ENCODE assay signal across 19 cellular contexts in the genomic region with DNA sequence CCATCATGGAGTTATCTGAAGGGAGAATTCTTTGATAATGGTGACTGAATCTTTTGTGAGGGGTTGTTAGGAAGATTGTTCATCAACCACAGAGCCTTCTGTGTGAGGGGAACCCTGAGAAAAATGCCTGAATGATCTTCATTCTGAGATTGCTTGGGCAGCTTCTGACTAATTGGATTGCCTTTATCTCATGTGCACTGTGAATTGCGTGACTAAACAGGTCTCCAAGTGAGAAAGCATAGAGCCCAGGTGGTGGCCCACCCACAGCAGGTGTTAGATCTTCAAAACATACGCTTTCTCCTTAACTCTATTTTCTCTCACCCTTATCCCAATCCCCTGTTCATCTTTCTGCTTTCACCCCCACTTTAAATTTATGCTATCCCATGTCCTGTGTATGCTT. TPM values are rescaled to one million over a fixed set of nuclear protein-coding genes. Genes with fewer than 3 reads are reported as not detected.
A peak's percentile ranks its signal among the peaks of the same experiment; 100 is the strongest.
DNase-seq lines count a peak whose midpoint lies in the region; ATAC-seq and TF ChIP-seq lines count a peak whose summit lies in the region.
"Had no signal": no experiment of that assay in that cellular context is flagged by ENCODE, and none has a peak within 500 bp of the region (broad histone marks: within the 10 kb centered on the region; RNA-seq: fewer than 3 reads in every experiment).

No MANE protein-coding gene starts in this region.

- no peak overlapping the region for H3K27ac ChIP-seq in CD8-positive, alpha-beta T cell (ENCODE audit: low read depth, low read length)
- H3K27ac ChIP-seq in naive thymus-derived CD4-positive, alpha-beta T cell (ENCODE audit: low read depth, low read length), result no peak overlapping the region
- no peak overlapping the region for H3K27ac ChIP-seq in Peyer's patch
- H3K27ac ChIP-seq: right lobe of liver had no signal

- H3K36me3 ChIP-seq in CD8-positive, alpha-beta T cell (ENCODE audit: insufficient read depth, low read length), result peaks cover 12% of the 10 kb centered on the region
- peaks cover 4 to 44% (median 7%) of the 10 kb centered on the region in 3 experiments for H3K36me3 ChIP-seq in naive thymus-derived CD4-positive, alpha-beta T cell (ENCODE audit: control insufficient read depth in 2 of 3, insufficient read depth in 3 of 3, low read length in 3 of 3)
- H3K36me3 ChIP-seq in Peyer's patch, result no peaks in the 10 kb centered on the region

- H3K36me3 Mint-ChIP-seq in CD8-positive, alpha-beta T cell, result peaks cover 80% of the 10 kb centered on the region
- H3K36me3 Mint-ChIP-seq in activated T-helper 2 cell treated with anti-CD3 and anti-CD28 coated beads, Interferon-gamma antibody, Interleukin-2, Interleukin-4, amounts not matched to agents 10 μg/mL and 5 μg/mL and 100 μg/mL, durations not matched to agents 14 hours and 24 hours and 36 hours (ENCODE audit: low read depth), result peaks cover 74% of the 10 kb centered on the region
- peaks cover 36 to 83% (median 70%) of the 10 kb centered on the region in 5 donors for H3K36me3 Mint-ChIP-seq in naive thymus-derived CD4-positive, alpha-beta T cell

- intact Hi-C loops in CD8-positive, alpha-beta T cell (cut with DNase I, micrococcal nuclease), result loop anchor here in 1 of 2 experiments (5.0 kb wide), 1 partner anchor 78 kb away; no protein-coding TSS in a partner anchor
- intact Hi-C loops in activated T-helper 2 cell treated with anti-CD3 and anti-CD28 coated beads, Interferon-gamma antibody, Interleukin-2, Interleukin-4, amounts not matched to agents 10 μg/mL and 5 μg/mL and 100 μg/mL, durations not matched to agents 14 hours and 24 hours and 36 hours (cut with micrococcal nuclease), result loop anchor here (2.0 kb wide), 1 partner anchor 45 kb away; no protein-coding TSS in a partner anchor
- intact Hi-C loops in naive thymus-derived CD4-positive, alpha-beta T cell (cut with micrococcal nuclease), result loop anchor here in 1 of 2 donors (10.0 kb wide), 1 partner anchor 1485 kb away; the partner anchor contains the start of gene RAP2A

- TF ChIP-seq CTCF in CD8-positive, alpha-beta T cell (IDR thresholded peaks at IDR 0.05), result no peak
- no peak for TF ChIP-seq CTCF in GM12865 (IDR thresholded peaks at IDR 0.05; ENCODE audit: insufficient read depth, low read depth, low read length, missing control alignments)
- TF ChIP-seq CTCF in Peyer's patch (IDR thresholded peaks at IDR 0.05), result no peak

- no peak for ATAC-seq in CD8-positive, alpha-beta T cell
- no peak for ATAC-seq in naive thymus-derived CD4-positive, alpha-beta T cell
- no peak for ATAC-seq in HG03342 (IDR thresholded peaks at IDR 0.05; ENCODE audit: unreplicated experiment)

- DNase-seq in CD8-positive, alpha-beta T cell, result no peak
- DNase-seq in GM12865 (ENCODE audit: low read depth), result peak; percentile 23
- no peak for DNase-seq in activated T-helper 2 cell treated with anti-CD3 and anti-CD28 coated beads, Interferon-gamma antibody, Interleukin-2, Interleukin-4, amounts not matched to agents 10 μg/mL and 5 μg/mL and 100 μg/mL, durations not matched to agents 14 hours and 24 hours and 36 hours (ENCODE audit: low spot score)
- no peak for DNase-seq in naive thymus-derived CD4-positive, alpha-beta T cell
- DNase-seq in Peyer's patch, result no peak
- no peak for DNase-seq in Ammon's horn (ENCODE audit: low spot score)
- DNase-seq in NCI-H226, result no peak
- DNase-seq: activated naive CD8-positive, alpha-beta T cell treated with anti-CD3 and anti-CD28 coated beads, Interleukin-2, amount 10 ng/mL, durations not matched to agents 7 days and 5 days; C1 segment of cervical spinal cord; DMS153; effector memory CD8-positive, alpha-beta T cell; HFFc6; hypothalamus; NCI-H1436 treated with DMSO at 0.1 percent for 48 hours; NCI-H2227 treated with DMSO at 0.1 percent for 48 hours; right lobe of liver; SHP77; upper lobe of left lung had no signal

- POLR2A ChIA-PET in CD8-positive, alpha-beta T cell (lab: Charles Lee), result interaction anchor here (0.8 kb wide), 1 partner anchor 18 kb away, joined by 3 read pairs; no protein-coding TSS in a partner anchor
- POLR2A ChIA-PET in naive thymus-derived CD4-positive, alpha-beta T cell (lab: Charles Lee), result interaction anchor here (1.2 kb wide), 1 partner anchor 282 kb away, joined by 3 read pairs; the partner anchor contains the start of gene UBAC2

- H3K27me3 ChIP-seq in CD8-positive, alpha-beta T cell (ENCODE audit: insufficient read depth, low read length), result no peaks in the 10 kb centered on the region
- H3K27me3 ChIP-seq in naive thymus-derived CD4-positive, alpha-beta T cell (ENCODE audit: control insufficient read depth in 2 of 2, insufficient read depth in 2 of 2, low read length in 2 of 2), result no peaks in the 10 kb centered on the region
- H3K27me3 ChIP-seq in Peyer's patch, result no peaks in the 10 kb centered on the region
- H3K27me3 ChIP-seq: right lobe of liver, upper lobe of left lung had no signal

- peaks cover 28% of the 10 kb centered on the region for H3K4me1 Mint-ChIP-seq in CD8-positive, alpha-beta T cell (ENCODE audit: low read depth)
- peaks cover 30% of the 10 kb centered on the region for H3K4me1 Mint-ChIP-seq in activated T-helper 2 cell treated with anti-CD3 and anti-CD28 coated beads, Interferon-gamma antibody, Interleukin-2, Interleukin-4, amounts not matched to agents 10 μg/mL and 5 μg/mL and 100 μg/mL, durations not matched to agents 14 hours and 24 hours and 36 hours (ENCODE audit: low read depth)
- peaks cover 27 to 59% (median 41%) of the 10 kb centered on the region in 7 donors for H3K4me1 Mint-ChIP-seq in naive thymus-derived CD4-positive, alpha-beta T cell

- H3K9me3 ChIP-seq in CD8-positive, alpha-beta T cell (ENCODE audit: low read length), result no peaks in the 10 kb centered on the region
- H3K9me3 ChIP-seq in naive thymus-derived CD4-positive, alpha-beta T cell (ENCODE audit: control insufficient read depth in 2 of 3, low read length in 3 of 3), result no peaks in the 10 kb centered on the region
- no peaks in the 10 kb centered on the region for H3K9me3 ChIP-seq in Peyer's patch
- H3K9me3 ChIP-seq: right lobe of liver, upper lobe of left lung had no signal

- TF ChIP-seq POLR2A in Peyer's patch (IDR thresholded peaks at IDR 0.05), result no peak

- H3K27ac Mint-ChIP-seq in CD8-positive, alpha-beta T cell, result peak overlapping the region; percentile 25
- peak overlapping the region; percentile 42 for H3K27ac Mint-ChIP-seq in activated T-helper 2 cell treated with anti-CD3 and anti-CD28 coated beads, Interferon-gamma antibody, Interleukin-2, Interleukin-4, amounts not matched to agents 10 μg/mL and 5 μg/mL and 100 μg/mL, durations not matched to agents 14 hours and 24 hours and 36 hours
- peak overlapping the region in 7 of 9 donors; percentile 31 to 82 (median 67) for H3K27ac Mint-ChIP-seq in naive thymus-derived CD4-positive, alpha-beta T cell
- H3K27ac Mint-ChIP-seq: HFFc6 had no signal

- H3K9me3 Mint-ChIP-seq in CD8-positive, alpha-beta T cell, result no peaks in the 10 kb centered on the region
- no peaks in the 10 kb centered on the region for H3K9me3 Mint-ChIP-seq in activated T-helper 2 cell treated with anti-CD3 and anti-CD28 coated beads, Interferon-gamma antibody, Interleukin-2, Interleukin-4, amounts not matched to agents 10 μg/mL and 5 μg/mL and 100 μg/mL, durations not matched to agents 14 hours and 24 hours and 36 hours
- peaks cover 0 to 6% (median 0%) of the 10 kb centered on the region in 11 donors for H3K9me3 Mint-ChIP-seq in naive thymus-derived CD4-positive, alpha-beta T cell
- H3K9me3 Mint-ChIP-seq: activated naive CD8-positive, alpha-beta T cell treated with anti-CD3 and anti-CD28 coated beads, Interleukin-2, amount 10 ng/mL, durations not matched to agents 7 days and 5 days; effector memory CD8-positive, alpha-beta T cell; HFFc6 had no signal

- H3K4me3 ChIP-seq in CD8-positive, alpha-beta T cell (ENCODE audit: low read depth, low read length), result no peak overlapping the region
- H3K4me3 ChIP-seq in GM12865 (ENCODE audit: low read depth, low read length) (no peak overlapping the region), Peyer's patch (no peak overlapping the region)
- no peak overlapping the region for H3K4me3 ChIP-seq in naive thymus-derived CD4-positive, alpha-beta T cell (ENCODE audit: low read length)
- H3K4me3 ChIP-seq: right lobe of liver, upper lobe of left lung had no signal

- H3K4me1 ChIP-seq in CD8-positive, alpha-beta T cell (ENCODE audit: insufficient read depth, low read length), result peaks cover 17% of the 10 kb centered on the region
- H3K4me1 ChIP-seq in naive thymus-derived CD4-positive, alpha-beta T cell (ENCODE audit: control insufficient read depth in 2 of 2, insufficient read depth in 2 of 2, low read length in 2 of 2), result peaks cover 12 to 16% of the 10 kb centered on the region in 2 donors
- H3K4me1 ChIP-seq in Peyer's patch, result no peaks in the 10 kb centered on the region

- CTCF ChIA-PET in CD8-positive, alpha-beta T cell (lab: Charles Lee), result interaction anchor here (0.7 kb wide), 1 partner anchor 98 kb away, joined by 4 read pairs; no protein-coding TSS in a partner anchor
- CTCF ChIA-PET in naive thymus-derived CD4-positive, alpha-beta T cell (lab: Charles Lee), result interaction anchor here (1.1 kb wide), 1 partner anchor 11 kb away, joined by 3 read pairs; no protein-coding TSS in a partner anchor

- H3K4me3 Mint-ChIP-seq in CD8-positive, alpha-beta T cell, result no peak overlapping the region
- no peak overlapping the region for H3K4me3 Mint-ChIP-seq in activated T-helper 2 cell treated with anti-CD3 and anti-CD28 coated beads, Interferon-gamma antibody, Interleukin-2, Interleukin-4, amounts not matched to agents 10 μg/mL and 5 μg/mL and 100 μg/mL, durations not matched to agents 14 hours and 24 hours and 36 hours (ENCODE audit: low read depth)
- H3K4me3 Mint-ChIP-seq in naive thymus-derived CD4-positive, alpha-beta T cell, result peak overlapping the region in 6 of 10 donors; percentile 4 to 55 (median 33)
- H3K4me3 Mint-ChIP-seq: effector memory CD8-positive, alpha-beta T cell; HFFc6 had no signal

- no peaks in the 10 kb centered on the region for H3K27me3 Mint-ChIP-seq in CD8-positive, alpha-beta T cell (ENCODE audit: low read depth)
- H3K27me3 Mint-ChIP-seq in activated T-helper 2 cell treated with anti-CD3 and anti-CD28 coated beads, Interferon-gamma antibody, Interleukin-2, Interleukin-4, amounts not matched to agents 10 μg/mL and 5 μg/mL and 100 μg/mL, durations not matched to agents 14 hours and 24 hours and 36 hours (ENCODE audit: low read depth), result no peaks in the 10 kb centered on the region
- H3K27me3 Mint-ChIP-seq in naive thymus-derived CD4-positive, alpha-beta T cell, result no peaks in the 10 kb centered on the region
- H3K27me3 Mint-ChIP-seq: activated naive CD8-positive, alpha-beta T cell treated with anti-CD3 and anti-CD28 coated beads, Interleukin-2, amount 10 ng/mL, durations not matched to agents 7 days and 5 days; effector memory CD8-positive, alpha-beta T cell had no signal

RNA-seq across cellular contexts. Expression of gene DOCK9, which starts 58.3 kb away (rescaled TPM):
- total RNA-seq in CD8-positive, alpha-beta T cell, result 10 to 100 TPM; 66.3 to 75.5 TPM
- total RNA-seq in activated T-helper 2 cell treated with anti-CD3 and anti-CD28 coated beads, Interferon-gamma antibody, Interleukin-2, Interleukin-4, amounts not matched to agents 10 μg/mL and 5 μg/mL and 100 μg/mL, durations not matched to agents 14 hours and 24 hours and 36 hours, result 36.0 and 40.7 TPM in 2 replicates
- 100 to 1,000 TPM in 4 of 5 experiments, 10 to 100 TPM in 1; 75.1 to 214 (median 128) TPM for total RNA-seq in naive thymus-derived CD4-positive, alpha-beta T cell
- polyA plus RNA-seq in naive thymus-derived CD4-positive, alpha-beta T cell, result 10 to 100 TPM; 22.2 to 40.2 TPM
- 100 to 1,000 TPM in 1 of 4 donors, 10 to 100 TPM in 3; 52.5 to 166 (median 54.2) TPM for total RNA-seq in Peyer's patch

Comparison
In these comparisons a context has a peak if more than half of its experiments do, and no peak if none do; other contexts are left out.
1. H3K4me3 Mint-ChIP-seq: peak in naive thymus-derived CD4-positive, alpha-beta T cell (6 of 10); none in CD8-positive, alpha-beta T cell (single experiment) and activated T-helper 2 cell treated with anti-CD3 and anti-CD28 coated beads, Interferon-gamma antibody, Interleukin-2, Interleukin-4, amounts not matched to agents 10 μg/mL and 5 μg/mL and 100 μg/mL, durations not matched to agents 14 hours and 24 hours and 36 hours (single experiment).
2. Peak in every context shown above with its lines, with median percentiles within 50 percentile points of each other: H3K27ac Mint-ChIP-seq.